In the genomic region with DNA sequence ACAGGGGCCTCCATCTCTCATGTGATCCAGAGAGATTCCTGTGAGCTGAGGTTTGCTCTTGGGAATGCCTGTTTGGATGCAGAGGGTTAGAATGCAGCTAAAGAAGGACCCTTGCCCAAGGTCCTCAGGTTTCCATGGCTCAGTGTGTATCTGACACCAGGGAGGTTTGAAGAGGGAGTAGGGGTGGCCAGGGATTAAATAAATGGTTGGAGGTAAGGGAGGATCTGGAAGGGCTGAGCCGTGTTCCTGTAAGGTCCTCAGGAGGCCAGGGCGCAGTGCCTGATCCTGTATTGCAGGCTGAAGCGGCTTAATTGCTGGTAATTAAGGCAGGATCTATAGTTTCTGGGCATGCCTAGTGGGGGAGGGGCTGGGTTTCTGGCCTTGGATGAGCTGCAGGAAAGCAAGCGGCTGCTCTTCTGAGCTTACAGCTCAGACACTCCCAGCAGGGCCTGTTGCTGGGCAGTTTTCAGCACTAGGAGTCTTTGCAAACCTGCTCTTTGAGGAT, we compare ENCODE assay signal across 11 cellular contexts. TPM values are rescaled to one million over a fixed set of nuclear protein-coding genes. Genes with fewer than 3 reads are reported as not detected.
DNase-seq lines count a peak whose midpoint lies in the region; ATAC-seq and TF ChIP-seq lines count a peak whose summit lies in the region.
"Had no signal": no experiment of that assay in that cellular context is flagged by ENCODE, and none has a peak within 500 bp of the region (broad histone marks: within the 10 kb centered on the region; RNA-seq: fewer than 3 reads in every experiment).

No MANE protein-coding gene starts in this region.

- H3K4me3 ChIP-seq in HUES64 (ENCODE audit: low read length) (0 out of 2 replicates have a peak overlapping the region, but pooled peaks have one; percentile 6), retinal pigment epithelial cell (ENCODE audit: low read length) (no peak overlapping the region)

- H3K9me3 ChIP-seq in HUES64 (ENCODE audit: insufficient read depth, low read depth, low read length), result no peaks in the 10 kb centered on the region

- peaks cover 40% of the 10 kb centered on the region for H3K4me1 ChIP-seq in HUES64 (ENCODE audit: insufficient read depth, low read length)

- TF ChIP-seq CTCF in retinal pigment epithelial cell (conservative IDR thresholded peaks at IDR 0.05; ENCODE audit: low read depth, low read length), result no peak

- peak overlapping the region; percentile 55; the same call in 1 of the 2 replicates for H3K9ac ChIP-seq in HUES64 (ENCODE audit: low read depth, low read length)

- H3K27ac ChIP-seq in HUES64 (ENCODE audit: low read depth, low read length), result peak overlapping the region; percentile 75
- H3K27ac ChIP-seq in epithelial cell of prostate, result peak overlapping the region; percentile 68

- H3K36me3 ChIP-seq in HUES64 (ENCODE audit: insufficient read depth, low read length), result no peaks in the 10 kb centered on the region

- DNase-seq in NCI-H526 (lab: John Stamatoyannopoulos, UW) (peak; percentile 76 to 86), epithelial cell of prostate (ENCODE audit: low read depth, low spot score) (no peak), retinal pigment epithelial cell (ENCODE audit: low read depth) (peak; percentile 49), MV-4-11 (lab: John Stamatoyannopoulos, UW) (no peak), left ventricle myocardium superior (no peak), Ammon's horn (ENCODE audit: low spot score) (no peak)
- DNase-seq: activated CD8-positive, alpha-beta memory T cell treated with anti-CD3 and anti-CD28 coated beads, Interleukin-2, amount 10 ng/mL, durations not matched to agents 7 days and 5 days; SIG-M5; stimulated activated CD4-positive, alpha-beta T cell treated with anti-CD3 and anti-CD28 coated beads, Interleukin-15, amount 100 ng/mL, for 24 hours had no signal

- intact Hi-C loops in left ventricle myocardium superior (cut with micrococcal nuclease), result no loop called here

- no peaks in the 10 kb centered on the region for H3K27me3 ChIP-seq in HUES64 (ENCODE audit: insufficient read depth, low read length)

- ATAC-seq in GM21717 (IDR thresholded peaks at IDR 0.05; ENCODE audit: unreplicated experiment), result no peak
- ATAC-seq in left ventricle myocardium superior, result no peak
- ATAC-seq: activated CD8-positive, alpha-beta memory T cell treated with anti-CD3 and anti-CD28 coated beads, Interleukin-2, amount 10 ng/mL, durations not matched to agents 7 days and 5 days had no signal

- 4% methylated on average over 4 of the region's 4 CpGs for WGBS in HUES64

RNA-seq across cellular contexts. Expression of gene MAP1B, which starts 41.5 kb away (rescaled TPM):
- polyA plus RNA-seq in HUES64 (2013, experiment 1 of 2), result 71.5 TPM
- polyA plus RNA-seq in HUES64 (2013, experiment 2 of 2), result 75.9 TPM
- total RNA-seq in left ventricle myocardium superior, result 67.1 TPM

Comparison
In these comparisons a context has a peak if more than half of its experiments do, and no peak if none do; other contexts are left out.
1. DNase-seq: peak in NCI-H526 (2 of 2) and retinal pigment epithelial cell (single experiment); none in epithelial cell of prostate (single experiment), MV-4-11 (single experiment), left ventricle myocardium superior (single experiment) and Ammon's horn (single experiment).